14 cellular contexts compared by ENCODE assay signal in the genomic region with DNA sequence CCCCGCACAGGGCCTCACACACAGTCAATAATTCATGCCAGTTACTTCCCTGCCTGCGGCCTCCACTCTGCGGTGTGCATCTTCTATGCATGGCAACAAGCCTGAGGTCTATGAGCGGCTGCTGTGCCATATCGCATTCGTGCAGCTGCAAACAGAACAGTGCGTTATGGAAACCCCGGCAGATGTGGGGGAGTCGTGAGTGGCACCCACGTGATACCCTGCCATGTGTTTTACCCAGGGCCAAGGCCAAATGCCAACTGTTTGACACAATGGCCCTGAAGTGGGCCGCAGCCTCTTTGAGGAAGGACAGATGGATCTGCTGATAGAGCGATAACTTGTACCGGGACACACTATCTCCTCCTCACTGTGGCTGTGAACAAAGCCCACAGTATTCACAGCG. TPM values are rescaled to one million over a fixed set of nuclear protein-coding genes. Genes with fewer than 3 reads are reported as not detected.
DNase-seq lines count a peak whose midpoint lies in the region; ATAC-seq and TF ChIP-seq lines count a peak whose summit lies in the region.
"Had no signal": no experiment of that assay in that cellular context is flagged by ENCODE, and none has a peak within 500 bp of the region (broad histone marks: within the 10 kb centered on the region; RNA-seq: fewer than 3 reads in every experiment).

No MANE protein-coding gene starts in this region.

- H3K4me3 Mint-ChIP-seq in stimulated activated naive CD8-positive, alpha-beta T cell treated with anti-CD3 and anti-CD28 coated beads, Interleukin-15, amount 100 ng/mL, for 72 hours = no peak overlapping the region
- H3K4me3 Mint-ChIP-seq: activated naive CD4-positive, alpha-beta T cell treated with anti-CD3 and anti-CD28 coated beads, Interleukin-2, amount 10 ng/mL, durations not matched to agents 7 days and 5 days had no signal

- ATAC-seq in stimulated activated naive CD8-positive, alpha-beta T cell treated with anti-CD3 and anti-CD28 coated beads, Interleukin-15, Interleukin-2, amounts not matched to agents 100 U/mL and 50 U/mL, for 24 hours = peak; percentile 49
- no peak for ATAC-seq in stimulated activated naive CD8-positive, alpha-beta T cell treated with anti-CD3 and anti-CD28 coated beads, Interleukin-15, amount 100 ng/mL, for 72 hours
- ATAC-seq in body of pancreas = peak; percentile 9
- no peak for ATAC-seq in HG02840 (IDR thresholded peaks at IDR 0.05; ENCODE audit: low FRiP score, unreplicated experiment)

- WGBS in body of pancreas, 2 donors = 23 to 36% methylated on average over 10 to 14 of the region's 14 CpGs

- TF ChIP-seq CTCF in body of pancreas (IDR thresholded peaks at IDR 0.05) = no peak

- H3K4me1 Mint-ChIP-seq in stimulated activated naive CD8-positive, alpha-beta T cell treated with anti-CD3 and anti-CD28 coated beads, Interleukin-15, amount 100 ng/mL, for 72 hours = peaks cover 10% of the 10 kb centered on the region
- H3K4me1 Mint-ChIP-seq: activated naive CD4-positive, alpha-beta T cell treated with anti-CD3 and anti-CD28 coated beads, Interleukin-2, amount 10 ng/mL, durations not matched to agents 7 days and 5 days had no signal

- no peaks in the 10 kb centered on the region for H3K36me3 ChIP-seq in body of pancreas (replicated peaks in 1 of 2; ENCODE audit: insufficient read depth in 1 of 2, low read depth in 2 of 2)
- H3K36me3 ChIP-seq: ovary had no signal

- peaks cover 79% of the 10 kb centered on the region for H3K4me1 ChIP-seq in body of pancreas

- no peaks in the 10 kb centered on the region for H3K9me3 Mint-ChIP-seq in stimulated activated naive CD8-positive, alpha-beta T cell treated with anti-CD3 and anti-CD28 coated beads, Interleukin-15, amount 100 ng/mL, for 72 hours

- intact Hi-C loops in body of pancreas (cut with DNase I) = no loop called here

- H3K27me3 Mint-ChIP-seq in stimulated activated naive CD8-positive, alpha-beta T cell treated with anti-CD3 and anti-CD28 coated beads, Interleukin-15, amount 100 ng/mL, for 72 hours = peaks cover 34% of the 10 kb centered on the region

- no peak overlapping the region for H3K27ac Mint-ChIP-seq in stimulated activated naive CD8-positive, alpha-beta T cell treated with anti-CD3 and anti-CD28 coated beads, Interleukin-15, amount 100 ng/mL, for 72 hours
- H3K27ac Mint-ChIP-seq: activated naive CD4-positive, alpha-beta T cell treated with anti-CD3 and anti-CD28 coated beads, Interleukin-2, amount 10 ng/mL, durations not matched to agents 7 days and 5 days had no signal

- no peak overlapping the region for H3K4me3 ChIP-seq in body of pancreas
- H3K4me3 ChIP-seq: ovary had no signal

- DNase-seq in stimulated activated naive CD8-positive, alpha-beta T cell treated with anti-CD3 and anti-CD28 coated beads, Interleukin-15, Interleukin-2, amounts not matched to agents 100 U/mL and 50 U/mL, for 24 hours = no peak
- no peak for DNase-seq in stimulated activated naive CD8-positive, alpha-beta T cell treated with anti-CD3 and anti-CD28 coated beads, Interleukin-15, amount 100 ng/mL, for 72 hours
- peak; percentile 59 to 86 (median 75) for DNase-seq in body of pancreas
- peak; percentile 15 for DNase-seq in myocyte (ENCODE audit: low read depth)
- DNase-seq in NCI-H1105 (lab: John Stamatoyannopoulos, UW) = no peak
- no peak for DNase-seq in stimulated activated CD4-positive, alpha-beta T cell treated with anti-CD3 and anti-CD28 coated beads, Interleukin-12 subunit alpha, Interleukin-12 subunit beta, amount 100 ng/mL, for 4 hours
- no peak for DNase-seq in mesenteric fat pad (ENCODE audit: low spot score)
- DNase-seq: activated naive CD4-positive, alpha-beta T cell treated with anti-CD3 and anti-CD28 coated beads, Interleukin-2, amount 10 ng/mL, durations not matched to agents 7 days and 5 days; kidney glomerular epithelial cell; NCI-H1092 treated with DMSO at 0.1 percent for 48 hours; NCI-H524 treated with DMSO at 0.1 percent for 48 hours; stimulated activated CD4-positive, alpha-beta T cell treated with anti-CD3 and anti-CD28 coated beads, Interleukin-4, amount 100 ng/mL, for 1 hour had no signal

- peak overlapping the region; percentile 5 to 95 (median 72) for H3K27ac ChIP-seq in body of pancreas
- H3K27ac ChIP-seq: ovary had no signal

- no peaks in the 10 kb centered on the region for H3K9me3 ChIP-seq in body of pancreas
- H3K9me3 ChIP-seq: ovary had no signal

- peak in 1 of 3 donors; percentile 14 for TF ChIP-seq POLR2A in body of pancreas (IDR thresholded peaks at IDR 0.05)

- no peaks in the 10 kb centered on the region for H3K27me3 ChIP-seq in body of pancreas
- H3K27me3 ChIP-seq: ovary had no signal

RNA-seq across cellular contexts. Expression of a gene that starts 13.3 kb away (rescaled TPM):
- total RNA-seq in body of pancreas (100 to 1,000 TPM; 100 to 265 TPM), myocyte (241 and 322 TPM in 2 replicates), mesenteric fat pad (152 TPM)
- 267 TPM for polyA plus RNA-seq in myocyte (2012)

Comparison
In these comparisons a context has a peak if more than half of its experiments do, and no peak if none do; other contexts are left out.
1. ATAC-seq: peak in stimulated activated naive CD8-positive, alpha-beta T cell treated with anti-CD3 and anti-CD28 coated beads, Interleukin-15, Interleukin-2, amounts not matched to agents 100 U/mL and 50 U/mL, for 24 hours (single experiment) and body of pancreas (single experiment); none in stimulated activated naive CD8-positive, alpha-beta T cell treated with anti-CD3 and anti-CD28 coated beads, Interleukin-15, amount 100 ng/mL, for 72 hours (single experiment) and HG02840 (single experiment).
2. DNase-seq: peak in body of pancreas (4 of 4) and myocyte (single experiment); none in stimulated activated naive CD8-positive, alpha-beta T cell treated with anti-CD3 and anti-CD28 coated beads, Interleukin-15, Interleukin-2, amounts not matched to agents 100 U/mL and 50 U/mL, for 24 hours (single experiment), stimulated activated naive CD8-positive, alpha-beta T cell treated with anti-CD3 and anti-CD28 coated beads, Interleukin-15, amount 100 ng/mL, for 72 hours (0 of 2), NCI-H1105 (single experiment), stimulated activated CD4-positive, alpha-beta T cell treated with anti-CD3 and anti-CD28 coated beads, Interleukin-12 subunit alpha, Interleukin-12 subunit beta, amount 100 ng/mL, for 4 hours (single experiment) and mesenteric fat pad (single experiment).